8 cellular contexts compared by ENCODE assay signal in the genomic region with DNA sequence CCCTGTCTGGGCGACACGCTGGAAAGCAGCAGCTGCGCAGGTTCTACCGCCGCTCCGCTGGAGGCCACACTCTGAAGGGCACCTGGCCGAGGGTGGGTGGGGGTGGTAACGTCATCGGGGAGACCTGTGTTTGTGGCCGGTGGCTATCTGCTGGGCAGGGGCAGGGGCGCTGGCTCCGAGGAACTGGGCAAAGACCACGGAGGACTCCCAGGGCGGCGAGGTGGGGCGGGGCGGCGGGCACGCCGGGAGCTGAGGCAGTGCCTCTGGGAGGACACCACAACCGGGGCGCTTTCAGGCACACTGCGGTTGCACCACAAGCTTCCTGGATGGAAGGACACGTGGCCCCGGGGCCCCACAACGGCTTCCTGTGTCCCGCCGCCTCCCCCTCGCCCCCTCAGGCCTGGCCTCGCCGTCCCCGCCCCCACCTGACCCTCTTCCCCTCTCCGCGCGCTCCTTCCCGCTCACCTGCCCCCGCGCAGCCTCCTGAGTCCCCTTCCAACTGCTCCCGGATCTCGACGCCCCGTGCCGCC. TPM values are rescaled to one million over a fixed set of nuclear protein-coding genes. Genes with fewer than 3 reads are reported as not detected.
DNase-seq lines count a peak whose midpoint lies in the region; ATAC-seq and TF ChIP-seq lines count a peak whose summit lies in the region.

No MANE protein-coding gene starts in this region.

- WGBS in tibial nerve, 2 donors, result 27 to 30% methylated on average over 8 of the region's 43 CpGs

- no peak for TF ChIP-seq POLR2A in tibial nerve (IDR thresholded peaks at IDR 0.05)

- H3K9ac ChIP-seq in parathyroid adenoma, result peak overlapping the region; percentile 96

- H3K9me3 ChIP-seq in parathyroid adenoma (ENCODE audit: control insufficient read depth, low read length), result no peaks in the 10 kb centered on the region
- H3K9me3 ChIP-seq in tibial nerve, result no peaks in the 10 kb centered on the region

- H3K27ac ChIP-seq in parathyroid adenoma (peak overlapping the region; percentile 93), tibial nerve (peak overlapping the region in 3 of 4 donors; percentile 64 to 98 (median 81))

- no peaks in the 10 kb centered on the region for H3K36me3 ChIP-seq in parathyroid adenoma (ENCODE audit: control insufficient read depth, insufficient read depth, low read length)
- H3K36me3 ChIP-seq in tibial nerve, result no peaks in the 10 kb centered on the region

- no peaks in the 10 kb centered on the region for H3K79me2 ChIP-seq in parathyroid adenoma

- DNase-seq in NCI-H2107 treated with DMSO at 0.1 percent for 48 hours (lab: John Stamatoyannopoulos, UW; ENCODE audit: unreplicated experiment), result peak; percentile 45
- DNase-seq in NCI-H2107 (lab: John Stamatoyannopoulos, UW), result no peak
- peak; percentile 71 for DNase-seq in NCI-H774 (lab: John Stamatoyannopoulos, UW)
- peak; percentile 78 for DNase-seq in activated T-cell treated with anti-CD3 and anti-CD28 coated beads for 1 hour (ENCODE audit: low read depth)
- peak; percentile 39 for DNase-seq in fibroblast of pulmonary artery (ENCODE audit: low read depth)
- peak; percentile 23 to 56 for DNase-seq in tibial nerve (ENCODE audit: low spot score in 2 of 2)

- no peak for TF ChIP-seq CTCF in fibroblast of pulmonary artery (IDR thresholded peaks at IDR 0.05; ENCODE audit: low read length, missing control alignments)
- no peak for TF ChIP-seq CTCF in parathyroid adenoma (IDR thresholded peaks at IDR 0.05)
- TF ChIP-seq CTCF in tibial nerve (IDR thresholded peaks at IDR 0.05), result no peak

- H3K4me1 ChIP-seq in parathyroid adenoma (peaks cover 16% of the 10 kb centered on the region), tibial nerve (peaks cover 0 to 40% (median 27%) of the 10 kb centered on the region in 4 donors)

- H3K27me3 ChIP-seq in parathyroid adenoma (ENCODE audit: control insufficient read depth, insufficient read depth, low read length) (no peaks in the 10 kb centered on the region), tibial nerve (peaks cover 0 to 10% of the 10 kb centered on the region in 2 donors)

- peak overlapping the region; percentile 88 for H3K4me2 ChIP-seq in parathyroid adenoma (ENCODE audit: low read length)

- peak; percentile 51 for ATAC-seq in HG02938 (IDR thresholded peaks at IDR 0.05; ENCODE audit: unreplicated experiment)

- H3K4me3 ChIP-seq in fibroblast of pulmonary artery (replicated peaks; ENCODE audit: low read depth, low read length), result peak overlapping the region; percentile 57
- peak overlapping the region; percentile 82 for H3K4me3 ChIP-seq in parathyroid adenoma (ENCODE audit: low read depth, low read length)
- peak overlapping the region; percentile 51 to 80 (median 76) for H3K4me3 ChIP-seq in tibial nerve

- no peak for TF ChIP-seq EP300 in tibial nerve (IDR thresholded peaks at IDR 0.05)

- peak overlapping the region; percentile 83 for H2AFZ ChIP-seq in parathyroid adenoma

RNA-seq across cellular contexts. Expression of gene DENND2D, which starts 3.3 kb away (rescaled TPM):
- total RNA-seq in tibial nerve, result 10 to 100 TPM in 1 of 4 donors, 1 to 10 TPM in 3; 4.8 to 21.6 (median 8.2) TPM

RNA-seq across cellular contexts. Expression of gene CHI3L2, which starts 23.8 kb away (rescaled TPM):
- 10 to 100 TPM in 1 of 4 donors, 1 to 10 TPM in 3; 2.5 to 37.2 (median 6.1) TPM for total RNA-seq in tibial nerve
